In genomic region chr2:42758751-42759150, GRCh38 we compare ENCODE assay signal across 1 cellular context.
A peak's percentile ranks its signal among the peaks of the same experiment; 100 is the strongest.
TF ChIP-seq lines count a peak whose summit lies in the region.

No MANE protein-coding gene starts in this region.

TF ChIP-seq in HepG2, 621 proteins besides CTCF, POLR2A, EP300 and RAD21:
- TF ChIP-seq, protein P1, sequence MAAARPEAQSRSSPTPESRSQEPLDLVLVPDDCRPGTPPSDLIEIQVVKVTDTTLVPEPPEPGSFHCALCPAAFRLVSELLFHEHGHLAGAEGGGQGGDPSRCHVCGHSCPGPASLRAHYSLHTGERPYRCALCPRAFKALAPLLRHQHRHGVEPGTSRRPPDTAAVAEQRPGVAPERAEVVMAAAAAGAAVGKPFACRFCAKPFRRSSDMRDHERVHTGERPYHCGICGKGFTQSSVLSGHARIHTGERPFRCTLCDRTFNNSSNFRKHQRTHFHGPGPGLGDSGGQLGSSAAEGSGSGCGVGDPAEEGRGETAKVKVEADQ (CRISPR knock-in tag; IDR thresholded peaks at IDR 0.05; ENCODE audit: borderline replicate concordance), result no peak
- TF ChIP-seq HNRNPK (IDR thresholded peaks at IDR 0.05; ENCODE audit: low read depth, low read length, poor library complexity, severe bottlenecking), result peak; percentile 52
- no peak for TF ChIP-seq NFIC (IDR thresholded peaks at IDR 0.05; ENCODE audit: low read length)
